In the genomic region with DNA sequence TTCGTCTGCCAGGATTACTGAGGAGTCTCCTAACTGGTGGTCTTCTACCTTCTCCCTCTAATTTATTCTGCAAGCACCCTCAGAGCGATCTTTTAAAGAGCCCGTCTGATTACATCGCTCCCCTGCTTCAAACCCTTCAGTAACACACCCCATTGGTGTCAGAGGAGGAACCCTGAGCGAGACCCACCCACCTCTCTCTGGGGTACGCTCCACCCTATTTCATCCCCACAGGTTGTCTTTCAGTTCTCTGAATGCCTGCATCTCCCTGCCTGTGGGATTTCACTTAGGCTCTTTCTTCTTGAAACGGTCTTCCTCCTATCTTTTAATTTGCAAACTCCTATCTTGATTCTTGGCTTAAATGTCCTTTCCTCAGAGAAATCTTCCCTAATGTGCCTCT, we compare ENCODE assay signal across 1 cellular context.
TF ChIP-seq lines count a peak whose summit lies in the region.

No MANE protein-coding gene starts in this region.

TF ChIP-seq in H1, 55 proteins besides CTCF, POLR2A, EP300 and RAD21:
- TF ChIP-seq KDM5A (IDR thresholded peaks at IDR 0.05; ENCODE audit: low read length): no peak
- TF ChIP-seq ZNF274 (IDR thresholded peaks at IDR 0.05; ENCODE audit: borderline replicate concordance, extremely low read depth, low read length): no peak
- TF ChIP-seq HDAC2 (IDR thresholded peaks at IDR 0.05; ENCODE audit: borderline replicate concordance in 1 of 2, low read depth in 2 of 2, low read length in 2 of 2): no peak
- TF ChIP-seq, protein P1, sequence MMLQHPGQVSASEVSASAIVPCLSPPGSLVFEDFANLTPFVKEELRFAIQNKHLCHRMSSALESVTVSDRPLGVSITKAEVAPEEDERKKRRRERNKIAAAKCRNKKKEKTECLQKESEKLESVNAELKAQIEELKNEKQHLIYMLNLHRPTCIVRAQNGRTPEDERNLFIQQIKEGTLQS (IDR thresholded peaks at IDR 0.05; ENCODE audit: insufficient read depth, low read depth, low read length): no peak
- TF ChIP-seq, protein P2, sequence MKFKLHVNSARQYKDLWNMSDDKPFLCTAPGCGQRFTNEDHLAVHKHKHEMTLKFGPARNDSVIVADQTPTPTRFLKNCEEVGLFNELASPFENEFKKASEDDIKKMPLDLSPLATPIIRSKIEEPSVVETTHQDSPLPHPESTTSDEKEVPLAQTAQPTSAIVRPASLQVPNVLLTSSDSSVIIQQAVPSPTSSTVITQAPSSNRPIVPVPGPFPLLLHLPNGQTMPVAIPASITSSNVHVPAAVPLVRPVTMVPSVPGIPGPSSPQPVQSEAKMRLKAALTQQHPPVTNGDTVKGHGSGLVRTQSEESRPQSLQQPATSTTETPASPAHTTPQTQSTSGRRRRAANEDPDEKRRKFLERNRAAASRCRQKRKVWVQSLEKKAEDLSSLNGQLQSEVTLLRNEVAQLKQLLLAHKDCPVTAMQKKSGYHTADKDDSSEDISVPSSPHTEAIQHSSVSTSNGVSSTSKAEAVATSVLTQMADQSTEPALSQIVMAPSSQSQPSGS (IDR thresholded peaks at IDR 0.05; ENCODE audit: low read length): no peak
- TF ChIP-seq, protein P3, sequence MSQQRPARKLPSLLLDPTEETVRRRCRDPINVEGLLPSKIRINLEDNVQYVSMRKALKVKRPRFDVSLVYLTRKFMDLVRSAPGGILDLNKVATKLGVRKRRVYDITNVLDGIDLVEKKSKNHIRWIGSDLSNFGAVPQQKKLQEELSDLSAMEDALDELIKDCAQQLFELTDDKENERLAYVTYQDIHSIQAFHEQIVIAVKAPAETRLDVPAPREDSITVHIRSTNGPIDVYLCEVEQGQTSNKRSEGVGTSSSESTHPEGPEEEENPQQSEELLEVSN (IDR thresholded peaks at IDR 0.05): no peak
- no peak for TF ChIP-seq POU5F1 (IDR thresholded peaks at IDR 0.05; ENCODE audit: low read depth, low read length)
- TF ChIP-seq SAP30 (IDR thresholded peaks at IDR 0.05; ENCODE audit: insufficient read depth, insufficient replicate concordance, low read length): no peak
- no peak for TF ChIP-seq NANOG (IDR thresholded peaks at IDR 0.05; ENCODE audit: insufficient read depth, low read depth, low read length, poor library complexity, severe bottlenecking)
